10 cellular contexts compared by ENCODE assay signal in genomic region chr13:94312511-94313191, GRCh38.
A peak's percentile ranks its signal among the peaks of the same experiment; 100 is the strongest.
DNase-seq lines count a peak whose midpoint lies in the region; ATAC-seq, FAIRE-seq and TF ChIP-seq lines count a peak whose summit lies in the region.
"Had no signal": no experiment of that assay in that cellular context is flagged by ENCODE, and none has a peak within 500 bp of the region (broad histone marks: within the 10 kb centered on the region; RNA-seq: fewer than 3 reads in every experiment).

No MANE protein-coding gene starts in this region.

- WGBS in trophoblast cell (ENCODE audit: extremely low coverage, insufficient coverage, insufficient read length), result no CpG with 5 or more reads among the region's 15 CpGs

- H2AFZ ChIP-seq in trophoblast cell (ENCODE audit: insufficient read depth, low read length, poor library complexity), result no peak overlapping the region

- H3K23ac ChIP-seq in trophoblast cell (ENCODE audit: low read length), result no peak overlapping the region

- H3K27ac Mint-ChIP-seq in activated T-helper 17 cell treated with anti-CD3 and anti-CD28 coated beads, Interleukin-2, amount 50 U/mL, for 72 hours, result no peak overlapping the region
- H3K27ac Mint-ChIP-seq: activated T-cell treated with anti-CD3 and anti-CD28 coated beads, Interleukin-2, amount 50 U/mL, for 72 hours had no signal

- intact Hi-C loops in A673 (cut with micrococcal nuclease; ENCODE audit: unreplicated experiment), result no loop called here

- no peak overlapping the region for H2BK12ac ChIP-seq in trophoblast cell (ENCODE audit: low read length)

- POLR2A ChIA-PET in A673 (lab: Charles Lee; ENCODE audit: low non-redundant PET), result interaction anchor here (0.6 kb wide), 1 partner anchor 561 kb away, joined by 3 read pairs; no protein-coding TSS in a partner anchor

- no peaks in the 10 kb centered on the region for H3K27me3 Mint-ChIP-seq in activated T-helper 17 cell treated with anti-CD3 and anti-CD28 coated beads, Interleukin-2, amount 50 U/mL, for 72 hours

- no peak overlapping the region for H4K8ac ChIP-seq in trophoblast cell (ENCODE audit: low read depth, low read length)

- no peaks in the 10 kb centered on the region for H3K9me3 Mint-ChIP-seq in activated T-helper 17 cell treated with anti-CD3 and anti-CD28 coated beads, Interleukin-2, amount 50 U/mL, for 72 hours
- H3K9me3 Mint-ChIP-seq: activated T-cell treated with anti-CD3 and anti-CD28 coated beads, Interleukin-2, amount 50 U/mL, for 72 hours had no signal

- H3K4me1 Mint-ChIP-seq in activated T-helper 17 cell treated with anti-CD3 and anti-CD28 coated beads, Interleukin-2, amount 50 U/mL, for 72 hours, result peaks cover 4% of the 10 kb centered on the region

- H3K4me2 ChIP-seq in trophoblast cell (ENCODE audit: low read length), result no peak overlapping the region

- H3K27me3 ChIP-seq in A673 (replicated peaks; ENCODE audit: insufficient read depth, low read depth, low read length, poor library complexity), result no peaks in the 10 kb centered on the region
- no peaks in the 10 kb centered on the region for H3K27me3 ChIP-seq in trophoblast cell (ENCODE audit: insufficient read depth, low read length)

- H3K4me3 Mint-ChIP-seq in activated T-helper 17 cell treated with anti-CD3 and anti-CD28 coated beads, Interleukin-2, amount 50 U/mL, for 72 hours, result peak overlapping the region; percentile 25

- H3K4me3 ChIP-seq in A673 (ENCODE audit: low read depth, low read length, poor library complexity, severe bottlenecking) (no peak overlapping the region), trophoblast cell (ENCODE audit: low read depth, low read length) (no peak overlapping the region)

- BruUV-seq in A673 (replicated peaks; lab: Mats Ljungman, UMichigan), result no TSS peak

- H2BK5ac ChIP-seq in trophoblast cell (ENCODE audit: low read depth, low read length, poor library complexity), result no peak overlapping the region

- H3K27ac ChIP-seq in A673 (ENCODE audit: low read depth, low read length, poor library complexity, severe bottlenecking) (peak overlapping the region; percentile 8), trophoblast cell (ENCODE audit: low read depth, low read length) (no peak overlapping the region)

- no peak for TF ChIP-seq CTCF in A673 (conservative IDR thresholded peaks at IDR 0.05; ENCODE audit: low read depth, low read length)

- H4K91ac ChIP-seq in trophoblast cell (ENCODE audit: low read depth, low read length), result no peak overlapping the region

- H3K79me1 ChIP-seq in trophoblast cell (ENCODE audit: low read length), result peaks cover 5% of the 10 kb centered on the region

- CTCF ChIA-PET in A673 (lab: Charles Lee), result no interaction called here

- H2BK120ac ChIP-seq in trophoblast cell (ENCODE audit: insufficient read depth, low read length, poor library complexity), result no peak overlapping the region

- FAIRE-seq in HTR-8/SVneo (lab: Jason Lieb, UNC), result no peak
- FAIRE-seq: RCC 7860 had no signal

- no peak overlapping the region for H4K12ac ChIP-seq in trophoblast cell (ENCODE audit: low read depth, low read length)

- no peaks in the 10 kb centered on the region for H3K79me2 ChIP-seq in trophoblast cell (ENCODE audit: control insufficient read depth, insufficient read depth, low read length, poor library complexity)

- no peak overlapping the region for H3K18ac ChIP-seq in trophoblast cell (ENCODE audit: low read length)

- H3K36me3 Mint-ChIP-seq in activated T-helper 17 cell treated with anti-CD3 and anti-CD28 coated beads, Interleukin-2, amount 50 U/mL, for 72 hours (ENCODE audit: low read depth), result no peaks in the 10 kb centered on the region

- DNase-seq in A673 (ENCODE audit: low spot score) (peak; percentile 49), cerebellar nuclear complex (lab: John Stamatoyannopoulos, UW) (no peak), HTR-8/SVneo (ENCODE audit: insufficient read length, low spot score) (no peak), NCI-H2029 treated with DMSO at 0.1 percent for 48 hours (lab: John Stamatoyannopoulos, UW) (no peak), trophoblast cell (no peak)
- DNase-seq: activated T-cell treated with anti-CD3 and anti-CD28 coated beads, Interleukin-2, amount 50 U/mL, for 72 hours had no signal

- no peak overlapping the region for H3K4ac ChIP-seq in trophoblast cell (ENCODE audit: low read depth, low read length)

- H3K36me3 ChIP-seq in A673 (ENCODE audit: insufficient read depth, low read length, poor library complexity, severe bottlenecking) (no peaks in the 10 kb centered on the region), trophoblast cell (ENCODE audit: control insufficient read depth in 1 of 2, insufficient read depth in 2 of 2, low read length in 2 of 2) (no peaks in the 10 kb centered on the region)

- no peaks in the 10 kb centered on the region for H3K9me3 ChIP-seq in A673 (ENCODE audit: low read depth, low read length, poor library complexity, severe bottlenecking)
- H3K9me3 ChIP-seq in trophoblast cell (ENCODE audit: insufficient read depth, low read depth, low read length), result no peaks in the 10 kb centered on the region

- H2AK5ac ChIP-seq in trophoblast cell (ENCODE audit: low read length), result no peak overlapping the region

- ATAC-seq in GM19035 (IDR thresholded peaks at IDR 0.05; ENCODE audit: unreplicated experiment) (peak; percentile 76), HG03521 (IDR thresholded peaks at IDR 0.05; ENCODE audit: unreplicated experiment) (peak; percentile 74)
- peak; percentile 43 for ATAC-seq in activated T-helper 17 cell treated with anti-CD3 and anti-CD28 coated beads, Interleukin-2, amount 50 U/mL, for 72 hours (replicated peaks)

- H3K4me1 ChIP-seq in A673 (ENCODE audit: insufficient read depth, low read length, poor library complexity, severe bottlenecking), result peaks cover 43% of the 10 kb centered on the region
- peaks cover 0 to 2% of the 10 kb centered on the region in 2 experiments for H3K4me1 ChIP-seq in trophoblast cell (ENCODE audit: control insufficient read depth in 1 of 2, insufficient read depth in 2 of 2, low read length in 2 of 2)

- H3K9ac ChIP-seq in trophoblast cell (ENCODE audit: low read length), result no peak overlapping the region

- no peak overlapping the region for H3K14ac ChIP-seq in trophoblast cell (ENCODE audit: low read length)
